In genomic region chr1:2045468-2046224, GRCh38 we compare ENCODE assay signal across 11 cellular contexts. TPM values are rescaled to one million over a fixed set of nuclear protein-coding genes. Genes with fewer than 3 reads are reported as not detected.
A peak's percentile ranks its signal among the peaks of the same experiment; 100 is the strongest.
DNase-seq lines count a peak whose midpoint lies in the region; ATAC-seq and TF ChIP-seq lines count a peak whose summit lies in the region.
"Had no signal": no experiment of that assay in that cellular context is flagged by ENCODE, and none has a peak within 500 bp of the region (broad histone marks: within the 10 kb centered on the region; RNA-seq: fewer than 3 reads in every experiment).

No MANE protein-coding gene starts in this region.

- H3K36me3 ChIP-seq in gastroesophageal sphincter = no peaks in the 10 kb centered on the region
- H3K36me3 ChIP-seq: pancreas had no signal

- H3K4me1 Mint-ChIP-seq in activated T-cell treated with anti-CD3 and anti-CD28 coated beads, Interleukin-2, amount 50 U/mL, for 72 hours (ENCODE audit: low read depth) = peaks cover 29% of the 10 kb centered on the region
- H3K4me1 Mint-ChIP-seq in activated T-helper 17 cell treated with anti-CD3 and anti-CD28 coated beads, Interleukin-2, amount 50 U/mL, for 72 hours = peaks cover 19% of the 10 kb centered on the region
- peaks cover 47% of the 10 kb centered on the region for H3K4me1 Mint-ChIP-seq in stimulated activated naive CD8-positive, alpha-beta T cell treated with anti-CD3 and anti-CD28 coated beads, Interleukin-15, amount 100 ng/mL, for 72 hours

- no peak for TF ChIP-seq EP300 in gastroesophageal sphincter (IDR thresholded peaks at IDR 0.05)

- no peaks in the 10 kb centered on the region for H3K9me3 ChIP-seq in gastroesophageal sphincter
- H3K9me3 ChIP-seq: pancreas had no signal

- no peak for DNase-seq in activated T-cell treated with anti-CD3 and anti-CD28 coated beads, Interleukin-2, amount 50 U/mL, for 72 hours
- no peak for DNase-seq in activated T-cell treated with anti-CD3 and anti-CD28 coated beads for 4 hours
- DNase-seq in stimulated activated naive CD8-positive, alpha-beta T cell treated with anti-CD3 and anti-CD28 coated beads, Interleukin-15, amount 100 ng/mL, for 72 hours = no peak
- no peak for DNase-seq in mucosa of gallbladder (ENCODE audit: low spot score)
- no peak for DNase-seq in NCI-H1092 (lab: John Stamatoyannopoulos, UW)
- DNase-seq: NCI-H2029 had no signal

- peaks cover 0 to 37% (median 14%) of the 10 kb centered on the region in 3 donors for H3K4me1 ChIP-seq in gastroesophageal sphincter

- TF ChIP-seq CTCF in gastroesophageal sphincter (IDR thresholded peaks at IDR 0.05) = no peak

- peaks cover 15% of the 10 kb centered on the region for H3K27me3 Mint-ChIP-seq in activated T-cell treated with anti-CD3 and anti-CD28 coated beads, Interleukin-2, amount 50 U/mL, for 72 hours (ENCODE audit: low read depth)
- H3K27me3 Mint-ChIP-seq in activated T-helper 17 cell treated with anti-CD3 and anti-CD28 coated beads, Interleukin-2, amount 50 U/mL, for 72 hours = no peaks in the 10 kb centered on the region
- peaks cover 17% of the 10 kb centered on the region for H3K27me3 Mint-ChIP-seq in stimulated activated naive CD8-positive, alpha-beta T cell treated with anti-CD3 and anti-CD28 coated beads, Interleukin-15, amount 100 ng/mL, for 72 hours

- peaks cover 86% of the 10 kb centered on the region for H3K27me3 ChIP-seq in gastroesophageal sphincter
- H3K27me3 ChIP-seq: pancreas had no signal

- H3K9me3 Mint-ChIP-seq in activated T-cell treated with anti-CD3 and anti-CD28 coated beads, Interleukin-2, amount 50 U/mL, for 72 hours = no peaks in the 10 kb centered on the region
- H3K9me3 Mint-ChIP-seq in activated T-helper 17 cell treated with anti-CD3 and anti-CD28 coated beads, Interleukin-2, amount 50 U/mL, for 72 hours = no peaks in the 10 kb centered on the region
- no peaks in the 10 kb centered on the region for H3K9me3 Mint-ChIP-seq in stimulated activated naive CD8-positive, alpha-beta T cell treated with anti-CD3 and anti-CD28 coated beads, Interleukin-15, amount 100 ng/mL, for 72 hours

- H3K4me3 Mint-ChIP-seq in activated T-cell treated with anti-CD3 and anti-CD28 coated beads, Interleukin-2, amount 50 U/mL, for 72 hours = peak overlapping the region; percentile 4 to 48
- peak overlapping the region; percentile 41 for H3K4me3 Mint-ChIP-seq in activated T-helper 17 cell treated with anti-CD3 and anti-CD28 coated beads, Interleukin-2, amount 50 U/mL, for 72 hours
- H3K4me3 Mint-ChIP-seq in stimulated activated naive CD8-positive, alpha-beta T cell treated with anti-CD3 and anti-CD28 coated beads, Interleukin-15, amount 100 ng/mL, for 72 hours = peak overlapping the region; percentile 69 to 78

- no peak overlapping the region for H3K27ac Mint-ChIP-seq in activated T-cell treated with anti-CD3 and anti-CD28 coated beads, Interleukin-2, amount 50 U/mL, for 72 hours
- no peak overlapping the region for H3K27ac Mint-ChIP-seq in activated T-helper 17 cell treated with anti-CD3 and anti-CD28 coated beads, Interleukin-2, amount 50 U/mL, for 72 hours
- no peak overlapping the region for H3K27ac Mint-ChIP-seq in stimulated activated naive CD8-positive, alpha-beta T cell treated with anti-CD3 and anti-CD28 coated beads, Interleukin-15, amount 100 ng/mL, for 72 hours

- H3K27ac ChIP-seq in gastroesophageal sphincter = no peak overlapping the region
- H3K27ac ChIP-seq: pancreas had no signal

- WGBS in gastroesophageal sphincter (ENCODE audit: low coverage in 1 of 2), 2 donors = 43 to 51% methylated on average over 3 to 5 of the region's 18 CpGs

- no peaks in the 10 kb centered on the region for H3K36me3 Mint-ChIP-seq in activated T-cell treated with anti-CD3 and anti-CD28 coated beads, Interleukin-2, amount 50 U/mL, for 72 hours (ENCODE audit: insufficient read depth in 2 of 2)
- no peaks in the 10 kb centered on the region for H3K36me3 Mint-ChIP-seq in activated T-helper 17 cell treated with anti-CD3 and anti-CD28 coated beads, Interleukin-2, amount 50 U/mL, for 72 hours (ENCODE audit: low read depth)

- TF ChIP-seq POLR2A in gastroesophageal sphincter (IDR thresholded peaks at IDR 0.05) = no peak

- no peak for ATAC-seq in activated T-cell treated with anti-CD3 and anti-CD28 coated beads, Interleukin-2, amount 50 U/mL, for 72 hours (replicated peaks in 1 of 2)
- no peak for ATAC-seq in activated T-helper 17 cell treated with anti-CD3 and anti-CD28 coated beads, Interleukin-2, amount 50 U/mL, for 72 hours (replicated peaks)
- peak; percentile 8 for ATAC-seq in gastroesophageal sphincter
- no peak for ATAC-seq in stimulated activated naive CD8-positive, alpha-beta T cell treated with anti-CD3 and anti-CD28 coated beads, Interleukin-15, amount 100 ng/mL, for 72 hours
- no peak for ATAC-seq in GM21526 (IDR thresholded peaks at IDR 0.05; ENCODE audit: low FRiP score, unreplicated experiment)

- H3K4me3 ChIP-seq in gastroesophageal sphincter = no peak overlapping the region

RNA-seq across cellular contexts. Expression of gene PRKCZ, which starts 4.6 kb away (rescaled TPM):
- 10 to 100 TPM; 12.3 to 16.8 TPM for total RNA-seq in activated T-cell treated with anti-CD3 and anti-CD28 coated beads, Interleukin-2, amount 50 U/mL, for 72 hours
- 10 to 100 TPM; 12.2 to 24.7 TPM for total RNA-seq in activated T-helper 17 cell treated with anti-CD3 and anti-CD28 coated beads, Interleukin-2, amount 50 U/mL, for 72 hours
- total RNA-seq in gastroesophageal sphincter (1 to 10 TPM; 2.4 to 3.8 (median 2.9) TPM), mucosa of gallbladder (29.8 TPM)

RNA-seq across cellular contexts. Expression of gene GABRD, which starts 26.5 kb away (rescaled TPM):
- total RNA-seq in activated T-cell treated with anti-CD3 and anti-CD28 coated beads, Interleukin-2, amount 50 U/mL, for 72 hours = not detected
- not detected for total RNA-seq in activated T-helper 17 cell treated with anti-CD3 and anti-CD28 coated beads, Interleukin-2, amount 50 U/mL, for 72 hours
- total RNA-seq in gastroesophageal sphincter = under 1 TPM in 1 of 4 donors, not detected in 3; 0.73 TPM
- total RNA-seq in mucosa of gallbladder = 1.2 TPM
- total RNA-seq: left lobe of liver had no signal

RNA-seq across cellular contexts. Expression of gene CFAP74, which starts 42.1 kb away (rescaled TPM):
- not detected for total RNA-seq in activated T-cell treated with anti-CD3 and anti-CD28 coated beads, Interleukin-2, amount 50 U/mL, for 72 hours
- not detected for total RNA-seq in activated T-helper 17 cell treated with anti-CD3 and anti-CD28 coated beads, Interleukin-2, amount 50 U/mL, for 72 hours
- total RNA-seq in gastroesophageal sphincter (under 1 TPM in 1 of 4 donors, not detected in 3; 0.12 TPM), mucosa of gallbladder (not detected)
- total RNA-seq: pancreas had no signal
